ENCODE assay signal across 8 cellular contexts in the genomic region with DNA sequence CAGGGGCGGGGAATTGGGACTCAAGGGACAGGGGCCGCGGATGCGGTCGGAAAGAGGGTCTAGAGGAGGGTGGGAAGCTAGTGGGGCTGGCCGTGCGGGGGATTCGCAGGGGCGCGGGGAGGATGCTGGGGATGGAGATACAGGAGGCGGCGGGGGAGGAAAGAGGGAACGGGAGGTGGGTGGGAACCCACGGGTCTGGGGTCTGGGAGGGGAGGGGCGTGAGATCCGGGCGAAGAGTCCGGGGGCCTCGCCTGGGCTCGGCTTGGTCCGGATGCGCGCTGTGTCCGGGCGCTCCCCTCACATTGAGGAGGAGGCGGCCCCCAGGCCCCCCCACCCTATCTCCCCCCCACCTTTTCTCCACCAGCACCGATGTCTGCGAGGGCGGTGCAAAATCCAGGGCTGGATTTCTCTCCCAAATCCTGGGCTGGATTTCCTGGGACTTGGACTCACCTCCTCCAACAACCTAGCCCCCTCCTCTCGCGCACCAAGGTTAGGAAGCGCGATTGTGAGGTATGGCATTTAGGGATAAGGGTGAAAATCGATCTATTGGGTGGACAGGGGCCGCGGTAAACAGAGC. TPM values are rescaled to one million over a fixed set of nuclear protein-coding genes. Genes with fewer than 3 reads are reported as not detected.
DNase-seq lines count a peak whose midpoint lies in the region; ATAC-seq and TF ChIP-seq lines count a peak whose summit lies in the region.

TSS of gene AGAP2 (minus strand) at position 82 of the 577 bp plus-strand sequence. CDS start 496 bp downstream, outside the sequence.

- peak within 1 kb of the TSS; percentile 43 to 61 for H3K27ac Mint-ChIP-seq in activated naive CD4-positive, alpha-beta T cell treated with anti-CD3 and anti-CD28 coated beads, Interleukin-2, amount 50 U/mL, for 72 hours

- H3K36me3 ChIP-seq in cardiac muscle cell (no peaks in the 10 kb centered on the region), urinary bladder (ENCODE audit: insufficient read depth) (no peaks in the 10 kb centered on the region)

- ATAC-seq in Right ventricle myocardium inferior: no peak
- no peak for ATAC-seq in activated naive CD4-positive, alpha-beta T cell treated with anti-CD3 and anti-CD28 coated beads, Interleukin-2, amount 50 U/mL, for 72 hours
- ATAC-seq in GM18861 (IDR thresholded peaks at IDR 0.05; ENCODE audit: unreplicated experiment): no peak
- ATAC-seq in GM18511 (IDR thresholded peaks at IDR 0.05; ENCODE audit: unreplicated experiment): no peak

- TF ChIP-seq CTCF in cardiac muscle cell (IDR thresholded peaks at IDR 0.05; ENCODE audit: low read depth, low read length): no peak

- H3K9me3 Mint-ChIP-seq in activated naive CD4-positive, alpha-beta T cell treated with anti-CD3 and anti-CD28 coated beads, Interleukin-2, amount 50 U/mL, for 72 hours: no peaks in the 10 kb centered on the region

- H3K4me1 ChIP-seq in cardiac muscle cell (ENCODE audit: low read depth): peaks cover 5% of the 10 kb centered on the region
- H3K4me1 ChIP-seq in urinary bladder (ENCODE audit: insufficient read depth): no peaks in the 10 kb centered on the region

- peak within 1 kb of the TSS; percentile 24 for H3K4me3 ChIP-seq in cardiac muscle cell
- H3K4me3 ChIP-seq in urinary bladder (ENCODE audit: low read depth, low read length): peak within 1 kb of the TSS; percentile 29

- H3K27ac ChIP-seq in cardiac muscle cell (no peak within 1 kb of the TSS), layer of hippocampus (ENCODE audit: low read depth, low read length) (peak within 1 kb of the TSS; percentile 46), urinary bladder (ENCODE audit: low read depth) (no peak within 1 kb of the TSS)

- peaks cover 98% of the 10 kb centered on the region for H3K27me3 ChIP-seq in cardiac muscle cell
- H3K27me3 ChIP-seq in layer of hippocampus (ENCODE audit: control insufficient read depth, insufficient read depth, low read length): peaks cover 25% of the 10 kb centered on the region

- intact Hi-C loops in Right ventricle myocardium inferior (cut with DNase I): no loop called here

- H3K36me3 Mint-ChIP-seq in activated naive CD4-positive, alpha-beta T cell treated with anti-CD3 and anti-CD28 coated beads, Interleukin-2, amount 50 U/mL, for 72 hours: peaks cover 0 to 11% of the 10 kb centered on the region in 2 donors

- DNase-seq in cardiac muscle cell (ENCODE audit: low read depth in 1 of 2, low spot score in 1 of 2): peak; percentile 21 to 48
- DNase-seq in Right ventricle myocardium inferior (ENCODE audit: missing footprints): no peak
- no peak for DNase-seq in activated naive CD4-positive, alpha-beta T cell treated with anti-CD3 and anti-CD28 coated beads, Interleukin-2, amount 50 U/mL, for 72 hours (ENCODE audit: low spot score in 2 of 2)
- no peak for DNase-seq in RKO (ENCODE audit: low spot score)

- H3K9me3 ChIP-seq in cardiac muscle cell (ENCODE audit: low read depth): no peaks in the 10 kb centered on the region

- 14% methylated on average over 36 of the region's 36 CpGs for WGBS in urinary bladder

RNA-seq across cellular contexts. Expression of gene AGAP2, which starts in this region (rescaled TPM):
- total RNA-seq in cardiac muscle cell (0.33 and 0.49 TPM in 2 replicates), Right ventricle myocardium inferior (7.8 TPM), urinary bladder (1.4 TPM)
- polyA plus RNA-seq in cardiac muscle cell (0.05 and 0.10 TPM in 2 replicates), urinary bladder (1.8 TPM)
- total RNA-seq in activated naive CD4-positive, alpha-beta T cell treated with anti-CD3 and anti-CD28 coated beads, Interleukin-2, amount 50 U/mL, for 72 hours: 10 to 100 TPM; 28.9 to 38.4 TPM

Comparison
In these comparisons a context has a peak if more than half of its experiments do, and no peak if none do; other contexts are left out.
1. Peak in DNase-seq and H3K4me3 ChIP-seq in cardiac muscle cell; RNA of the gene not detected or under 1 TPM.